In the genomic region with DNA sequence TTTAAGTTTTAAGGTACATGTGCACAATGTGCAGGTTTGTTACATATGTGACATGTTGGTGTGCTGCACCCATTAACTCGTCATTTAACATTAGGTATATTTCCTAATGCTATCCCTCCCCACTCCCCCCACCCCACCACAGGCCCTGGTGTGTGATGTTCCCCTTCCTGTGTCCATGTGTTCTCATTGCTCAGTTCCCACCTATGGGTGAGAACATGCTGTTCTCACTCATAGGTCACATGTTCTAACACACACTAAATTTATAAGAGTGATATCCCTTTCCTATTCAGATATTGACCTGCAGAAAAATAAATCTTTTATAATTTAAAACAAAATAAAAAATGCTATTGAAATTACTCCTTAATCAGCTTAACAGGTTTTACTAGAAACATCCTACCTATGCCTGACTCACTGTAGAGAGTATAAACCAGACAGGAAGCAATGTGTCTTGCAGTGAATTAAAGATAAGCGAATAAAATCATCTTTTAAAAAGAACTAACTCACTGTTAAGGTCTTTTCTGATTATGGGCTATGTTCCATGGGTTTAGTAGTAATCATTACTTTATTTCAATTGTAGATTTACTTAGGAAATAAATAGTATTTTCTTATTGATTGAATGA, we compare ENCODE assay signal across 16 cellular contexts.
"Had no signal": no experiment of that assay in that cellular context is flagged by ENCODE, and none has a peak within 500 bp of the region (broad histone marks: within the 10 kb centered on the region; RNA-seq: fewer than 3 reads in every experiment).

No MANE protein-coding gene starts in this region.

- H3K36me3 Mint-ChIP-seq: memory B cell; natural killer cell; stimulated activated naive B cell treated with anti-CD40 and anti-IgM and Interleukin-4, amounts not matched to agents 10 μg/mL and 1 μg/mL and 100 μg/mL, for 72 hours had no signal

- H3K4me3 Mint-ChIP-seq: memory B cell; natural killer cell; stimulated activated naive B cell treated with anti-CD40 and anti-IgM and Interleukin-4, amounts not matched to agents 10 μg/mL and 1 μg/mL and 100 μg/mL, for 72 hours had no signal

- H3K27ac ChIP-seq: brain microvascular endothelial cell, coronary artery, gastrocnemius medialis, neutrophil, pancreas, sigmoid colon, thoracic aorta had no signal

- FAIRE-seq: pancreas, TTC549 had no signal

- DNase-seq: activated naive CD4-positive, alpha-beta T cell; anterior cingulate cortex; brain microvascular endothelial cell; gastrocnemius medialis; head of caudate nucleus; natural killer cell; sigmoid colon; stimulated activated naive B cell treated with anti-CD40 and anti-IgM and Interleukin-4, amounts not matched to agents 10 μg/mL and 1 μg/mL and 100 μg/mL, for 72 hours; SW 1271; upper lobe of left lung had no signal

- H3K9me3 Mint-ChIP-seq: memory B cell, natural killer cell had no signal

- H3K36me3 ChIP-seq: brain microvascular endothelial cell, gastrocnemius medialis, neutrophil, pancreas, sigmoid colon, thoracic aorta, upper lobe of left lung had no signal

- ATAC-seq: gastrocnemius medialis; natural killer cell; stimulated activated naive B cell treated with anti-CD40 and anti-IgM and Interleukin-4, amounts not matched to agents 10 μg/mL and 1 μg/mL and 100 μg/mL, for 72 hours had no signal

- H3K9me3 ChIP-seq: gastrocnemius medialis, neutrophil, pancreas, sigmoid colon, thoracic aorta, upper lobe of left lung had no signal

- H3K4me1 ChIP-seq: sigmoid colon had no signal

- H3K4me3 ChIP-seq: coronary artery, gastrocnemius medialis, pancreas, sigmoid colon, thoracic aorta, upper lobe of left lung had no signal

- H3K27me3 Mint-ChIP-seq: memory B cell; stimulated activated naive B cell treated with anti-CD40 and anti-IgM and Interleukin-4, amounts not matched to agents 10 μg/mL and 1 μg/mL and 100 μg/mL, for 72 hours had no signal

- H3K27me3 ChIP-seq: brain microvascular endothelial cell, gastrocnemius medialis, neutrophil, pancreas, sigmoid colon, upper lobe of left lung had no signal

- H3K27ac Mint-ChIP-seq: memory B cell; natural killer cell; stimulated activated naive B cell treated with anti-CD40 and anti-IgM and Interleukin-4, amounts not matched to agents 10 μg/mL and 1 μg/mL and 100 μg/mL, for 72 hours had no signal
